ENCODE assay signal across 1 cellular context in genomic region chr14:92556255-92556741, GRCh38.
A peak's percentile ranks its signal among the peaks of the same experiment; 100 is the strongest.
TF ChIP-seq lines count a peak whose summit lies in the region.

No MANE protein-coding gene starts in this region.

TF ChIP-seq in K562, 482 proteins besides CTCF, POLR2A, EP300 and RAD21 (continued from another document):
- TF ChIP-seq EZH2 (IDR thresholded peaks at IDR 0.05; ENCODE audit: borderline replicate concordance, low read depth, low read length) (no peak), MEIS2 (IDR thresholded peaks at IDR 0.05; ENCODE audit: partially characterized antibody) (peak; percentile 65), RFX5 (IDR thresholded peaks at IDR 0.05; ENCODE audit: low read depth, low read length) (no peak), TFAM (CRISPR knock-in tag; conservative IDR thresholded peaks at IDR 0.05) (no peak), PCBP1 (IDR thresholded peaks at IDR 0.05; ENCODE audit: low read depth, low read length, poor library complexity, severe bottlenecking) (no peak), CBX5 (IDR thresholded peaks at IDR 0.05; ENCODE audit: borderline replicate concordance, low read depth) (no peak), ATF4 (CRISPR knock-in tag; IDR thresholded peaks at IDR 0.05) (no peak), NFIC (IDR thresholded peaks at IDR 0.05) (no peak), THRA (IDR thresholded peaks at IDR 0.05) (no peak), GATA2 (CRISPR knock-in tag; IDR thresholded peaks at IDR 0.05) (no peak), TFAP4 (CRISPR knock-in tag; IDR thresholded peaks at IDR 0.05; ENCODE audit: borderline replicate concordance) (no peak), EGR1 (conservative IDR thresholded peaks at IDR 0.05) (no peak), ZNF511 (CRISPR knock-in tag; IDR thresholded peaks at IDR 0.05) (no peak), TSHZ1 (CRISPR knock-in tag; IDR thresholded peaks at IDR 0.05) (no peak), HDAC1 (IDR thresholded peaks at IDR 0.05) (no peak), GTF2B (IDR thresholded peaks at IDR 0.05; ENCODE audit: extremely low read depth, insufficient read length) (no peak), CEBPG (CRISPR knock-in tag; IDR thresholded peaks at IDR 0.05) (no peak), CEBPG (tag; conservative IDR thresholded peaks at IDR 0.05 in 1 of 2, IDR thresholded peaks at IDR 0.05 in 1 of 2) (0 out of 4 replicates have a peak, but pooled peaks of 1 of the 2 experiments have one; percentile 45), PBX2 (CRISPR knock-in tag; IDR thresholded peaks at IDR 0.05; ENCODE audit: low read depth) (no peak), PBX2 (tag; conservative IDR thresholded peaks at IDR 0.05; ENCODE audit: low read depth) (peak; percentile 71), GABPA (tag; conservative IDR thresholded peaks at IDR 0.05; ENCODE audit: low read depth) (no peak), DLX4 (CRISPR knock-in tag; IDR thresholded peaks at IDR 0.05) (no peak), GABPB2 (CRISPR knock-in tag; conservative IDR thresholded peaks at IDR 0.05) (no peak), ARID4B (CRISPR knock-in tag; IDR thresholded peaks at IDR 0.05) (no peak), ZBTB26 (CRISPR knock-in tag; IDR thresholded peaks at IDR 0.05) (no peak), PKNOX1 (IDR thresholded peaks at IDR 0.05) (0 out of 2 replicates have a peak, but pooled peaks have one; percentile 7), KHSRP (IDR thresholded peaks at IDR 0.05) (no peak), ZNF3 (CRISPR knock-in tag; IDR thresholded peaks at IDR 0.05) (no peak), NFE2L1 (tag; IDR thresholded peaks at IDR 0.05; ENCODE audit: borderline replicate concordance, low read depth) (no peak), ZFX (CRISPR knock-in tag; IDR thresholded peaks at IDR 0.05) (no peak), ELF2 (CRISPR knock-in tag; IDR thresholded peaks at IDR 0.05) (no peak), ZBTB2 (IDR thresholded peaks at IDR 0.05) (no peak)
